Comparison of ENCODE assay signal across 8 cellular contexts in the genomic region with DNA sequence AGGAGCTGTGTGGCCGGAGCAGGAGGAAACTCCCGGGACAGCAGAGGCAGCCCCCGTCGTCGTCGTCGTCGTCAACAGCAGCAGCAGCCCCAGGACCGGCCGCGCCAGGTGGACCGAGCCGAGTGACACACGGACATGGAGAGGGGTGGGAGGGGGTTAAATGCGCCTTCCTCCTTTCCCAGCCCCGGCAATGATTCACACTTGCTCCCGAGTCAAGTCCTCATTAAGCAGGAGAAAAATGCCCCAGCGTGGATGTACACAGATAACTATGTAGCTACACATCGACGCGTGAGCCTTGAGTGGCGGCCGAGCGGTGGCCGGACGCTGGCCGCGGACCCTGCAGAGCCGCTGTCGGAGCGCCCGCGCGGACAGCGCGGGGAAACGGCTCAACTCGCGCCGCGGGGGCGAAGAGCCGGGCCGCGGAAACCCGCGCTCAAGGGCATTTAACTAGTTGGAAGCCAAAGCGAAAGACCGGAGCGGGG. TPM values are rescaled to one million over a fixed set of nuclear protein-coding genes. Genes with fewer than 3 reads are reported as not detected.
A peak's percentile ranks its signal among the peaks of the same experiment; 100 is the strongest.
DNase-seq lines count a peak whose midpoint lies in the region; ATAC-seq and TF ChIP-seq lines count a peak whose summit lies in the region.

No MANE protein-coding gene starts in this region.

- H3K4me2 ChIP-seq in neural progenitor cell = peak overlapping the region; percentile 85

- DNase-seq in ACHN (peak; percentile 63), NCI-H82 treated with DMSO at 0.1 percent for 48 hours (lab: John Stamatoyannopoulos, UW; ENCODE audit: unreplicated experiment) (peak; percentile 31), germinal center (ENCODE audit: low spot score) (peak; percentile 28), neural progenitor cell (ENCODE audit: low spot score) (peak; percentile 74), upper lobe of right lung (peak; percentile 86)
- peak; percentile 44 for DNase-seq in activated naive CD4-positive, alpha-beta T cell treated with anti-CD3 and anti-CD28 coated beads for 36 hours

- no peaks in the 10 kb centered on the region for H3K9me3 ChIP-seq in neural progenitor cell (ENCODE audit: low read depth)
- H3K9me3 ChIP-seq in upper lobe of right lung = no peaks in the 10 kb centered on the region

- CTCF ChIA-PET in activated naive CD4-positive, alpha-beta T cell treated with anti-CD3 and anti-CD28 coated beads for 36 hours (lab: Charles Lee) = interaction anchor here (0.6 to 4.5 kb wide), 6 partner anchors 10 to 269 kb away, joined by 3 to 34 read pairs (median 4); no protein-coding TSS in a partner anchor

- H3K4me3 ChIP-seq in neural progenitor cell (peak overlapping the region; percentile 80), upper lobe of right lung (peak overlapping the region; percentile 85)

- no peaks in the 10 kb centered on the region for H3K27me3 ChIP-seq in neural progenitor cell
- no peaks in the 10 kb centered on the region for H3K27me3 ChIP-seq in upper lobe of right lung

- H3K4me1 ChIP-seq in neural progenitor cell (peaks cover 19% of the 10 kb centered on the region), upper lobe of right lung (peaks cover 17% of the 10 kb centered on the region)

- H3K27ac ChIP-seq in neural progenitor cell = peak overlapping the region; percentile 88
- H3K27ac ChIP-seq in upper lobe of right lung = peak overlapping the region; percentile 98

- H2AFZ ChIP-seq in neural progenitor cell (replicated peaks) = peak overlapping the region; percentile 74

- TF ChIP-seq POLR2A in GM18505 (IDR thresholded peaks at IDR 0.05; ENCODE audit: borderline replicate concordance, extremely low read depth, insufficient read depth, insufficient read length) = no peak

- H3K27me3 Mint-ChIP-seq in activated naive CD4-positive, alpha-beta T cell treated with anti-CD3 and anti-CD28 coated beads for 36 hours (ENCODE audit: low read depth) = no peaks in the 10 kb centered on the region
- H3K27me3 Mint-ChIP-seq in neural progenitor cell (ENCODE audit: insufficient read depth, low read depth) = no peaks in the 10 kb centered on the region

- H3K27ac Mint-ChIP-seq in activated naive CD4-positive, alpha-beta T cell treated with anti-CD3 and anti-CD28 coated beads for 36 hours = peak overlapping the region; percentile 81
- peak overlapping the region; percentile 87 for H3K27ac Mint-ChIP-seq in neural progenitor cell

- peak; percentile 33 for ATAC-seq in GM18505 (IDR thresholded peaks at IDR 0.05; ENCODE audit: unreplicated experiment)
- ATAC-seq in HG02938 (IDR thresholded peaks at IDR 0.05; ENCODE audit: unreplicated experiment) = peak; percentile 30
- ATAC-seq in upper lobe of right lung = peak; percentile 54

- H3K36me3 Mint-ChIP-seq in activated naive CD4-positive, alpha-beta T cell treated with anti-CD3 and anti-CD28 coated beads for 36 hours (ENCODE audit: low read depth) = peaks cover 1% of the 10 kb centered on the region
- H3K36me3 Mint-ChIP-seq in neural progenitor cell = no peaks in the 10 kb centered on the region

- no peaks in the 10 kb centered on the region for H3K9me3 Mint-ChIP-seq in activated naive CD4-positive, alpha-beta T cell treated with anti-CD3 and anti-CD28 coated beads for 36 hours
- no peaks in the 10 kb centered on the region for H3K9me3 Mint-ChIP-seq in neural progenitor cell

- peaks cover 12% of the 10 kb centered on the region for H3F3A ChIP-seq in neural progenitor cell (ENCODE audit: low read depth)

- peak overlapping the region; percentile 83 for H3K4me3 Mint-ChIP-seq in activated naive CD4-positive, alpha-beta T cell treated with anti-CD3 and anti-CD28 coated beads for 36 hours
- peak overlapping the region; percentile 96 for H3K4me3 Mint-ChIP-seq in neural progenitor cell

- peaks cover 27% of the 10 kb centered on the region for H3K4me1 Mint-ChIP-seq in activated naive CD4-positive, alpha-beta T cell treated with anti-CD3 and anti-CD28 coated beads for 36 hours (ENCODE audit: low read depth)
- peaks cover 36% of the 10 kb centered on the region for H3K4me1 Mint-ChIP-seq in neural progenitor cell

- H3K36me3 ChIP-seq in neural progenitor cell (no peaks in the 10 kb centered on the region), upper lobe of right lung (no peaks in the 10 kb centered on the region)

- intact Hi-C loops in activated naive CD4-positive, alpha-beta T cell treated with anti-CD3 and anti-CD28 coated beads for 36 hours (cut with micrococcal nuclease) = loop anchor here (1.0 to 10.0 kb wide), 14 partner anchors 18 to 1313 kb away; partner anchors contain the start of genes KATNAL1, SLC7A1 and USPL1
- intact Hi-C loops in upper lobe of right lung (cut with DNase I) = no loop called here

- peaks cover 49% of the 10 kb centered on the region for H3K79me2 ChIP-seq in neural progenitor cell (ENCODE audit: low read depth)

- peak overlapping the region; percentile 56 for H3K9ac ChIP-seq in neural progenitor cell

- H4K20me1 ChIP-seq in neural progenitor cell (ENCODE audit: low read depth) = peaks cover 12% of the 10 kb centered on the region

- TF ChIP-seq CTCF in neural progenitor cell (IDR thresholded peaks at IDR 0.05) (no peak), upper lobe of right lung (IDR thresholded peaks at IDR 0.05) (no peak)

- in situ Hi-C loops in ACHN (cut with HindIII; ENCODE audit: low pct_ligation_motif_present, low pct_unique_long_range_greater_than_20kb, low sequenced_read_pairs) = no loop called here

RNA-seq across cellular contexts. Expression of gene UBL3, which starts 0.6 kb away (rescaled TPM):
- total RNA-seq in activated naive CD4-positive, alpha-beta T cell treated with anti-CD3 and anti-CD28 coated beads for 36 hours = 1 to 10 TPM; 8.3 to 8.5 TPM
- total RNA-seq in neural progenitor cell (ENCODE audit: low replicate concordance) (16.9 and 20.0 TPM in 2 replicates), upper lobe of right lung (56.1 TPM)

Comparison
In these comparisons a context has a peak if more than half of its experiments do, and no peak if none do; other contexts are left out.
1. Peak in every context shown above with its lines: DNase-seq, ATAC-seq, H3K4me3 ChIP-seq and H3K27ac ChIP-seq.
2. DNase-seq: peak in every context shown above with its lines; median percentile 86 in upper lobe of right lung; 74 in neural progenitor cell; 63 in ACHN; 44 in activated naive CD4-positive, alpha-beta T cell treated with anti-CD3 and anti-CD28 coated beads for 36 hours; 31 in NCI-H82 treated with DMSO at 0.1 percent for 48 hours; 28 in germinal center.